Comparison of ENCODE assay signal across 16 cellular contexts in the genomic region with DNA sequence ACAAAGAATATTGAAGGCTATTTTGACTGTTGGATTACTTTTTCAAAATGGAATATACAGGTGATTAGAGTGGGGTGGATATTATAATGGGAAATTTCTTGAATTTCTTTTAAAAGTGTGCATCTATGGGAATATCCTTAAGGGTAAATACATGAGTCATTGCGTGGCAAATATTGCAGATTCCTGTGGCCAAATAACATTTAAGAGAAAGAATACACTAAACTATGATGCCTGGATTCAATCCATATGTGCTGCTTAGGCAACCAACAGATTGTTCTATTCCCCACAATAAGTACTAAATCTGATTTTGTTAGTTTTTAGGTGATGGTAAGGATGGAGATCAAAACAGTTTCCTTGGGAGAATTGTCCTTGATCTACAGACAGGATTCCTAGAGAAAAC.
A peak's percentile ranks its signal among the peaks of the same experiment; 100 is the strongest.
DNase-seq lines count a peak whose midpoint lies in the region; ATAC-seq, FAIRE-seq and TF ChIP-seq lines count a peak whose summit lies in the region.
"Had no signal": no experiment of that assay in that cellular context is flagged by ENCODE, and none has a peak within 500 bp of the region (broad histone marks: within the 10 kb centered on the region; RNA-seq: fewer than 3 reads in every experiment).

No MANE protein-coding gene starts in this region.

- no peaks in the 10 kb centered on the region for H3K9me3 ChIP-seq in MG63
- H3K9me3 ChIP-seq in mesenchymal stem cell (ENCODE audit: control insufficient read depth, low read length) = no peaks in the 10 kb centered on the region
- H3K9me3 ChIP-seq: left lung, upper lobe of left lung had no signal

- peak overlapping the region; percentile 7 for H3K9ac ChIP-seq in mesenchymal stem cell (ENCODE audit: low read length)

- TF ChIP-seq CTCF in BJ (IDR thresholded peaks at IDR 0.05; ENCODE audit: insufficient read depth, low read depth, low read length) = no peak
- TF ChIP-seq CTCF in bronchial epithelial cell (IDR thresholded peaks at IDR 0.05; ENCODE audit: insufficient read depth, low read length, severe bottlenecking) = no peak
- TF ChIP-seq CTCF in lower leg skin (IDR thresholded peaks at IDR 0.05) = no peak

- no peak overlapping the region for H3K4me2 ChIP-seq in mesenchymal stem cell (ENCODE audit: low read length, poor library complexity, severe bottlenecking)

- peaks cover 3% of the 10 kb centered on the region for H3K79me1 ChIP-seq in mesenchymal stem cell (replicated peaks; ENCODE audit: low read length, poor library complexity, severe bottlenecking)

- no peak overlapping the region for H2BK12ac ChIP-seq in mesenchymal stem cell (ENCODE audit: low read length in 2 of 2)

- no peak overlapping the region for H4K91ac ChIP-seq in mesenchymal stem cell (ENCODE audit: low read length)

- no peak overlapping the region for H3K23ac ChIP-seq in mesenchymal stem cell (ENCODE audit: low read length in 2 of 2)

- intact Hi-C loops in lower leg skin (cut with DNase I; ENCODE audit: low total_unique reads) = no loop called here

- H3K27me3 ChIP-seq in BJ (ENCODE audit: control insufficient read depth, insufficient read depth, low read length) (no peaks in the 10 kb centered on the region), MG63 (peaks cover 2% of the 10 kb centered on the region; the same call in 1 of the 2 replicates), bronchial epithelial cell (ENCODE audit: control insufficient read depth, insufficient read depth, low read length) (no peaks in the 10 kb centered on the region), mesenchymal stem cell (ENCODE audit: control insufficient read depth in 1 of 2, insufficient read depth in 1 of 2, low read length in 2 of 2) (no peaks in the 10 kb centered on the region)
- H3K27me3 ChIP-seq: left lung, upper lobe of left lung had no signal

- no peak overlapping the region for H2AFZ ChIP-seq in mesenchymal stem cell (ENCODE audit: low read depth, low read length)

- no peak overlapping the region for H2BK120ac ChIP-seq in mesenchymal stem cell (ENCODE audit: low read depth, low read length)

- DNase-seq in BJ (ENCODE audit: low read depth) (peak; percentile 71), MG63 (peak; percentile 2), bronchial epithelial cell (ENCODE audit: low read depth) (peak; percentile 81), mesenchymal stem cell (peak; percentile 62), NCI-H526 (lab: John Stamatoyannopoulos, UW) (no peak), lower leg skin (ENCODE audit: low spot score in 2 of 2) (no peak)
- DNase-seq: activated effector memory CD4-positive, alpha-beta T cell treated with Interleukin-2 at 50 U/mL for 16 hours; CD4-positive, alpha-beta T cell; hypothalamus; left lung; naive B cell; NCI-H2171 treated with DMSO at 0.1 percent for 48 hours; stimulated activated CD4-positive, alpha-beta T cell treated with anti-CD3 and anti-CD28 coated beads, Interleukin-2, amount 100 ng/mL, for 24 hours; upper lobe of left lung had no signal

- H3K36me3 ChIP-seq in BJ (ENCODE audit: control insufficient read depth, insufficient read depth, low read length) (no peaks in the 10 kb centered on the region), MG63 (no peaks in the 10 kb centered on the region), bronchial epithelial cell (ENCODE audit: control insufficient read depth, insufficient read depth, low read length) (no peaks in the 10 kb centered on the region), mesenchymal stem cell (ENCODE audit: control insufficient read depth in 1 of 2, insufficient read depth in 2 of 2, low read depth in 1 of 2, low read length in 2 of 2) (peaks cover 0 to 8% of the 10 kb centered on the region in 2 experiments)
- H3K36me3 ChIP-seq: left lung, upper lobe of left lung had no signal

- WGBS in mesenchymal stem cell = no CpG with 5 or more reads among the region's 1 CpG
- WGBS in lower leg skin, 2 donors = 53 to 60% methylated on average over 1 of the region's 1 CpG

- TF ChIP-seq POLR2A in lower leg skin (IDR thresholded peaks at IDR 0.05) = no peak

- H4K8ac ChIP-seq in mesenchymal stem cell (ENCODE audit: low read length) = no peak overlapping the region

- no peak overlapping the region for H3K27ac ChIP-seq in mesenchymal stem cell (ENCODE audit: low read length, poor library complexity, severe bottlenecking)
- H3K27ac ChIP-seq: left lung, upper lobe of left lung had no signal

- ATAC-seq in GM18517 (IDR thresholded peaks at IDR 0.05; ENCODE audit: unreplicated experiment) (no peak), GM21515 (IDR thresholded peaks at IDR 0.05; ENCODE audit: unreplicated experiment) (no peak)
- ATAC-seq: left lung had no signal

- no peak for FAIRE-seq in bronchial epithelial cell (lab: Jason Lieb, UNC)

- H3K18ac ChIP-seq in mesenchymal stem cell (ENCODE audit: low read depth in 1 of 2, low read length in 2 of 2) = no peak overlapping the region

- H3K4me3 ChIP-seq in BJ (ENCODE audit: low read depth, low read length) (no peak overlapping the region), MG63 (no peak overlapping the region), bronchial epithelial cell (ENCODE audit: low read depth, low read length) (no peak overlapping the region), mesenchymal stem cell (ENCODE audit: insufficient read depth in 1 of 2, low read depth in 1 of 2, low read length in 2 of 2) (no peak overlapping the region), lower leg skin (ENCODE audit: low read depth, poor library complexity, severe bottlenecking) (no peak overlapping the region)
- H3K4me3 ChIP-seq: left lung, upper lobe of left lung had no signal

- no peaks in the 10 kb centered on the region for H3K4me1 ChIP-seq in mesenchymal stem cell (ENCODE audit: control insufficient read depth, insufficient read depth, low read depth, low read length)
- H3K4me1 ChIP-seq: upper lobe of left lung had no signal

- H2BK15ac ChIP-seq in mesenchymal stem cell (ENCODE audit: low read depth, poor library complexity, severe bottlenecking) = no peak overlapping the region

- H2BK5ac ChIP-seq in mesenchymal stem cell (ENCODE audit: low read depth, low read length, poor library complexity, severe bottlenecking) = no peak overlapping the region

- H2AK5ac ChIP-seq in mesenchymal stem cell (ENCODE audit: low read length, severe bottlenecking) = no peak overlapping the region

- POLR2A ChIA-PET in BJ (lab: Charles Lee) = interaction anchor here (0.9 kb wide), 1 partner anchor 119 kb away, joined by 4 read pairs; no protein-coding TSS in a partner anchor

- no peak overlapping the region for H3K14ac ChIP-seq in mesenchymal stem cell (ENCODE audit: low read length in 2 of 2)

- CTCF ChIA-PET in BJ (lab: Yijun Ruan, JAX) = no interaction called here

- no peak overlapping the region for H3K4ac ChIP-seq in mesenchymal stem cell (ENCODE audit: low read depth in 1 of 2, low read length in 2 of 2)

Comparison
In these comparisons a context has a peak if more than half of its experiments do, and no peak if none do; other contexts are left out.
1. DNase-seq: peak in BJ (single experiment), MG63 (single experiment), bronchial epithelial cell (single experiment) and mesenchymal stem cell (single experiment); none in NCI-H526 (0 of 2) and lower leg skin (0 of 2).